In genomic region chr14:99116741-99117295, GRCh38 we compare ENCODE assay signal across 20 cellular contexts.
"Had no signal": no experiment of that assay in that cellular context is flagged by ENCODE, and none has a peak within 500 bp of the region (broad histone marks: within the 10 kb centered on the region; RNA-seq: fewer than 3 reads in every experiment).

No MANE protein-coding gene starts in this region.

- H3K4me1 Mint-ChIP-seq: memory B cell; nephron progenitor cell; stimulated activated memory B cell treated with anti-CD40 and anti-IgM and Interleukin-4, amounts not matched to agents 10 μg/mL and 1 μg/mL and 100 μg/mL, for 72 hours had no signal

- H3K27me3 Mint-ChIP-seq: memory B cell had no signal

- H3K9me3 Mint-ChIP-seq: dendritic cell treated with granulocyte-macrophage colony-stimulating factor and Interleukin-4, amounts not matched to agents 40 ng/mL and 50 ng/mL, for 4 days had no signal

- H3K36me3 Mint-ChIP-seq: memory B cell; stimulated activated memory B cell treated with anti-CD40 and anti-IgM and Interleukin-4, amounts not matched to agents 10 μg/mL and 1 μg/mL and 100 μg/mL, for 72 hours had no signal

- H3K9me3 ChIP-seq: upper lobe of left lung, uterus had no signal

- H3K27ac Mint-ChIP-seq: dendritic cell treated with granulocyte-macrophage colony-stimulating factor and Interleukin-4, amounts not matched to agents 40 ng/mL and 50 ng/mL, for 4 days; memory B cell; nephron progenitor cell; stimulated activated memory B cell treated with anti-CD40 and anti-IgM and Interleukin-4, amounts not matched to agents 10 μg/mL and 1 μg/mL and 100 μg/mL, for 72 hours; stimulated activated naive CD8-positive, alpha-beta T cell treated with anti-CD3 and anti-CD28 coated beads, Interleukin-15, Interleukin-2, amounts not matched to agents 100 ng/mL and 50 ng/mL, for 24 hours had no signal

- ATAC-seq: heart left ventricle; naive thymus-derived CD4-positive, alpha-beta T cell; psoas muscle; sciatic nerve; stimulated activated memory B cell treated with anti-CD40 and anti-IgM and Interleukin-4, amounts not matched to agents 10 μg/mL and 1 μg/mL and 100 μg/mL, for 72 hours had no signal

- DNase-seq: erythroblast; heart left ventricle; hypothalamus; kidney glomerular epithelial cell; naive thymus-derived CD4-positive, alpha-beta T cell; nephron progenitor cell; psoas muscle; retina; spleen; stimulated activated CD4-positive, alpha-beta T cell treated with anti-CD3 and anti-CD28 coated beads, Interleukin-15, amount 100 ng/mL, for 24 hours; stimulated activated CD4-positive, alpha-beta T cell treated with anti-CD3 and anti-CD28 coated beads, Interleukin-1b, Interleukin-23, amount 100 ng/mL, for 48 hours; stimulated activated CD4-positive, alpha-beta T cell treated with anti-CD3 and anti-CD28 coated beads, Interleukin-4, amount 100 ng/mL, for 24 hours; upper lobe of left lung; uterus had no signal

- H3K4me1 ChIP-seq: heart left ventricle, psoas muscle, tibial artery, upper lobe of left lung, uterus had no signal

- H3K27ac ChIP-seq: heart left ventricle, psoas muscle, spleen, tibial artery, upper lobe of left lung, uterus had no signal

- H3K4me3 Mint-ChIP-seq: dendritic cell treated with granulocyte-macrophage colony-stimulating factor and Interleukin-4, amounts not matched to agents 40 ng/mL and 50 ng/mL, for 4 days; memory B cell; stimulated activated memory B cell treated with anti-CD40 and anti-IgM and Interleukin-4, amounts not matched to agents 10 μg/mL and 1 μg/mL and 100 μg/mL, for 72 hours had no signal

- H3K27me3 ChIP-seq: upper lobe of left lung had no signal

- H3K4me3 ChIP-seq: heart left ventricle, psoas muscle, spleen, tibial artery, upper lobe of left lung, uterus had no signal

- H3K36me3 ChIP-seq: heart left ventricle, spleen, tibial artery, upper lobe of left lung, uterus had no signal
